In genomic region chr3:78863294-78864203, GRCh38 we compare ENCODE assay signal across 26 cellular contexts.
"Had no signal": no experiment of that assay in that cellular context is flagged by ENCODE, and none has a peak within 500 bp of the region (broad histone marks: within the 10 kb centered on the region; RNA-seq: fewer than 3 reads in every experiment).

No MANE protein-coding gene starts in this region.

- H3K9me3 ChIP-seq: adrenal gland, breast epithelium had no signal

- H3K27ac Mint-ChIP-seq: activated CD4-positive, alpha-beta memory T cell treated with anti-CD3 and anti-CD28 coated beads, Interleukin-2, amount 10 ng/mL, durations not matched to agents 7 days and 5 days; activated CD4-positive, alpha-beta T cell treated with anti-CD3 and anti-CD28 coated beads for 36 hours; activated naive CD4-positive, alpha-beta T cell treated with anti-CD3 and anti-CD28 coated beads, Interleukin-2, amount 10 ng/mL, durations not matched to agents 7 days and 5 days; activated naive CD8-positive, alpha-beta T cell treated with anti-CD3 and anti-CD28 coated beads for 36 hours; activated T-helper 2 cell treated with anti-CD3 and anti-CD28 coated beads, Interferon-gamma antibody, Interleukin-2, Interleukin-4, amounts not matched to agents 10 μg/mL and 5 μg/mL and 100 μg/mL, durations not matched to agents 14 hours and 24 hours and 36 hours; T-cell had no signal

- H3K27ac ChIP-seq: adrenal gland, breast epithelium, KMS-11, SK-N-MC had no signal

- H3K4me3 Mint-ChIP-seq: activated CD4-positive, alpha-beta memory T cell treated with anti-CD3 and anti-CD28 coated beads, Interleukin-2, amount 10 ng/mL, durations not matched to agents 7 days and 5 days; activated CD4-positive, alpha-beta T cell treated with anti-CD3 and anti-CD28 coated beads for 36 hours; activated naive CD4-positive, alpha-beta T cell treated with anti-CD3 and anti-CD28 coated beads, Interleukin-2, amount 10 ng/mL, durations not matched to agents 7 days and 5 days; activated naive CD8-positive, alpha-beta T cell treated with anti-CD3 and anti-CD28 coated beads for 36 hours; T-cell had no signal

- ATAC-seq: activated CD4-positive, alpha-beta T cell treated with anti-CD3 and anti-CD28 coated beads for 36 hours; T-cell had no signal

- H3K27me3 ChIP-seq: adrenal gland, breast epithelium had no signal

- H3K9ac ChIP-seq: KMS-11 had no signal

- H3K27me3 Mint-ChIP-seq: activated CD4-positive, alpha-beta memory T cell treated with anti-CD3 and anti-CD28 coated beads, Interleukin-2, amount 10 ng/mL, durations not matched to agents 7 days and 5 days; activated CD4-positive, alpha-beta T cell treated with anti-CD3 and anti-CD28 coated beads for 36 hours; activated naive CD4-positive, alpha-beta T cell treated with anti-CD3 and anti-CD28 coated beads, Interleukin-2, amount 10 ng/mL, durations not matched to agents 7 days and 5 days; activated naive CD8-positive, alpha-beta T cell treated with anti-CD3 and anti-CD28 coated beads for 36 hours; T-cell had no signal

- H3K4me1 ChIP-seq: breast epithelium had no signal

- H3K4me2 ChIP-seq: KMS-11 had no signal

- H3K36me3 ChIP-seq: adrenal gland, breast epithelium had no signal

- DNase-seq: activated CD4-positive, alpha-beta memory T cell treated with anti-CD3 and anti-CD28 coated beads, Interleukin-2, amount 10 ng/mL, durations not matched to agents 7 days and 5 days; activated CD4-positive, alpha-beta T cell treated with anti-CD3 and anti-CD28 coated beads for 36 hours; activated CD4-positive, alpha-beta T cell treated with anti-CD3 and anti-CD28 coated beads, Interleukin-2, amount 50 U/mL, for 1 hour; activated gamma-delta T cell treated with Interleukin-2 at 50 U/mL for 16 hours; activated naive CD4-positive, alpha-beta T cell treated with anti-CD3 and anti-CD28 coated beads, Interleukin-2, amount 10 ng/mL, durations not matched to agents 7 days and 5 days; activated naive CD8-positive, alpha-beta T cell treated with anti-CD3 and anti-CD28 coated beads for 36 hours; activated T-cell treated with anti-CD3 and anti-CD28 coated beads for 4 hours; activated T-cell treated with anti-CD3 and anti-CD28 coated beads, Interleukin-2, amount 50 U/mL, for 48 hours; adrenal gland; anterior cingulate cortex; caudate nucleus; NCI-H1092; NCI-H1417; NCI-H1930; NCI-H2171 treated with DMSO at 0.1 percent for 48 hours; NCI-H226; NCI-H510A; NCI-H526 treated with DMSO at 0.1 percent for 48 hours; NCI-H82; T-cell; T-helper 2 cell; T1000 had no signal

- H3K4me1 Mint-ChIP-seq: activated CD4-positive, alpha-beta memory T cell treated with anti-CD3 and anti-CD28 coated beads, Interleukin-2, amount 10 ng/mL, durations not matched to agents 7 days and 5 days; activated CD4-positive, alpha-beta T cell treated with anti-CD3 and anti-CD28 coated beads for 36 hours; activated naive CD4-positive, alpha-beta T cell treated with anti-CD3 and anti-CD28 coated beads, Interleukin-2, amount 10 ng/mL, durations not matched to agents 7 days and 5 days; T-cell had no signal

- H3K4me3 ChIP-seq: adrenal gland, breast epithelium, SK-N-MC had no signal

- H3K36me3 Mint-ChIP-seq: activated naive CD4-positive, alpha-beta T cell treated with anti-CD3 and anti-CD28 coated beads, Interleukin-2, amount 10 ng/mL, durations not matched to agents 7 days and 5 days; activated naive CD8-positive, alpha-beta T cell treated with anti-CD3 and anti-CD28 coated beads for 36 hours; T-cell had no signal
